1 cellular context compared by ENCODE assay signal in the genomic region with DNA sequence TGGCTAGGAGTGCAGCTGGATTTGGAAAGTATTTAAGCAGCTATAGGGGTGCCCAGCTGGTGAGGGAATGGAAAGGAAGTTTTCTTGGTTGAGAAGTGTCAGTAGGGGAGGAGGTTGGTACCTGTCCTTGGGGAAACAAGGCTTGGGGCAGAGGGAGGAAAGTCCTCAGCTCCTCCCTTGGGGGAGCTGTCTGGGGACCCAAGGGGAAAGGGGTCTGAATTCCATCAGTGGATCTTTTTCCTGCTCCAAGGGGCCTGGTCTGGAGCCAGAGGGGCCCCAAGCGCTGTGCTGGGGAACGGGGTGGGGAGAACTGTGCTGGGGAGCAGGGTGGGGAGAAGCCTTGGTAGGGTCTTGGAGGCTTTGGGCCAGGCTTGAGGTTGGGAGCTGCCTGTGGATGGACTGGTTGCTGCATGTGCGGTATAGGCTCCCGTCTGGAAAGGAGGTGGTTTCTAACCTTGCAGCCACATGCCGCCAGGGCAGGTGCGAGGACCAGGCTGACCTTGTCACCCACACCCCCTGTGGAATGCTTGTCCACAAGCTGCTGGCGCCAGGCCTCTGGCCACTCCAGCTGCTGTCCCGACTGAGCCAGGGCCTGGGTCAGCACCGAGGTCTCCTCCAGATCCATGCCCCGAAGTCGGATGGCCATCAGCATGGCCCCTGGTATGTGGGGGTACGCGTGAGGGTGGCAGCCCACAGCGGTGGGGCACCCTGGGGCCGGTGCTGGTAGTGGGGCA.
TF ChIP-seq lines count a peak whose summit lies in the region.

No MANE protein-coding gene starts in this region.

TF ChIP-seq in GM12878, 131 proteins besides CTCF, POLR2A, EP300 and RAD21:
- peak; percentile 5; the same call in 1 of the 2 replicates for TF ChIP-seq POLR2AphosphoS2 (IDR thresholded peaks at IDR 0.05; ENCODE audit: low read depth, low read length)
- TF ChIP-seq NR2F1 (conservative IDR thresholded peaks at IDR 0.05), result peak; percentile 63; the same call in 1 of the 2 replicates
- TF ChIP-seq CREM (IDR thresholded peaks at IDR 0.05; ENCODE audit: low read depth), result no peak
- TF ChIP-seq, protein P1, sequence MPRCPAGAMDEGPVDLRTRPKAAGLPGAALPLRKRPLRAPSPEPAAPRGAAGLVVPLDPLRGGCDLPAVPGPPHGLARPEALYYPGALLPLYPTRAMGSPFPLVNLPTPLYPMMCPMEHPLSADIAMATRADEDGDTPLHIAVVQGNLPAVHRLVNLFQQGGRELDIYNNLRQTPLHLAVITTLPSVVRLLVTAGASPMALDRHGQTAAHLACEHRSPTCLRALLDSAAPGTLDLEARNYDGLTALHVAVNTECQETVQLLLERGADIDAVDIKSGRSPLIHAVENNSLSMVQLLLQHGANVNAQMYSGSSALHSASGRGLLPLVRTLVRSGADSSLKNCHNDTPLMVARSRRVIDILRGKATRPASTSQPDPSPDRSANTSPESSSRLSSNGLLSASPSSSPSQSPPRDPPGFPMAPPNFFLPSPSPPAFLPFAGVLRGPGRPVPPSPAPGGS (IDR thresholded peaks at IDR 0.05; ENCODE audit: borderline replicate concordance, insufficient read depth, low read depth, low read length, poor library complexity, severe bottlenecking), result peak; percentile 48
- peak; percentile 46; the same call in 1 of the 2 replicates for TF ChIP-seq POLR2AphosphoS5 (IDR thresholded peaks at IDR 0.05; ENCODE audit: low read length)
- no peak for TF ChIP-seq HCFC1 (IDR thresholded peaks at IDR 0.05; ENCODE audit: low read length)
- TF ChIP-seq POU2F2 (IDR thresholded peaks at IDR 0.05; ENCODE audit: borderline replicate concordance, low read depth, low read length), result peak; percentile 25; the same call in 1 of the 3 replicates
